In genomic region chr6:137873273-137873762, GRCh38 we compare ENCODE assay signal across 8 cellular contexts. TPM values are rescaled to one million over a fixed set of nuclear protein-coding genes. Genes with fewer than 3 reads are reported as not detected.
DNase-seq lines count a peak whose midpoint lies in the region; ATAC-seq and TF ChIP-seq lines count a peak whose summit lies in the region.

No MANE protein-coding gene starts in this region.

- TF ChIP-seq POLR2A in body of pancreas (IDR thresholded peaks at IDR 0.05) (peak in 1 of 3 donors; percentile 13), stomach (IDR thresholded peaks at IDR 0.05) (no peak)

- no peak for TF ChIP-seq EP300 in stomach (IDR thresholded peaks at IDR 0.05)

- H3K27me3 ChIP-seq in GM06990 (replicated peaks; ENCODE audit: control insufficient read depth, insufficient read depth, low read length), result no peaks in the 10 kb centered on the region
- no peaks in the 10 kb centered on the region for H3K27me3 ChIP-seq in body of pancreas
- H3K27me3 ChIP-seq in stomach, result no peaks in the 10 kb centered on the region

- DNase-seq in GM06990 (ENCODE audit: extremely low read depth, insufficient read length), result peak; percentile 79
- DNase-seq in RWPE1 (ENCODE audit: low spot score), result peak; percentile 80
- DNase-seq in body of pancreas, result peak; percentile 69 to 91 (median 82)
- DNase-seq in mucosa of descending colon, result peak; percentile 58 to 88 (median 69)
- peak; percentile 78 for DNase-seq in stomach
- no peak for DNase-seq in NCI-H1930 (lab: John Stamatoyannopoulos, UW)
- DNase-seq in GDM1 (lab: John Stamatoyannopoulos, UW), result no peak

- WGBS in body of pancreas, 2 donors, result 4 to 7% methylated on average over 7 of the region's 7 CpGs
- WGBS in stomach, 5 donors, result 7 to 15% (median 7%) methylated on average over 7 of the region's 7 CpGs

- H3K4me1 ChIP-seq in body of pancreas (peaks cover 58% of the 10 kb centered on the region), mucosa of descending colon (ENCODE audit: low read depth) (peaks cover 36% of the 10 kb centered on the region), stomach (peaks cover 37 to 84% (median 56%) of the 10 kb centered on the region in 4 donors)

- ATAC-seq in HG02588 (IDR thresholded peaks at IDR 0.05; ENCODE audit: unreplicated experiment) (peak; percentile 48), body of pancreas (peak; percentile 95), mucosa of descending colon (peak; percentile 91)

- H3K9me3 ChIP-seq in body of pancreas (no peaks in the 10 kb centered on the region), mucosa of descending colon (no peaks in the 10 kb centered on the region), stomach (no peaks in the 10 kb centered on the region)

- intact Hi-C loops in body of pancreas (cut with DNase I), result no loop called here
- intact Hi-C loops in mucosa of descending colon (cut with DNase I, micrococcal nuclease), result loop anchor here in 1 of 2 donors (5.0 kb wide), 1 partner anchor 166 kb away; no protein-coding TSS in a partner anchor
- intact Hi-C loops in stomach (cut with DNase I; ENCODE audit: low total_unique reads), result loop anchor here (5.0 kb wide), 1 partner anchor 161 kb away; no protein-coding TSS in a partner anchor

- POLR2A ChIA-PET in RWPE1 (lab: Yijun Ruan, JAX; ENCODE audit: low non-redundant PET), result no interaction called here

- TF ChIP-seq CTCF in GM06990 (IDR thresholded peaks at IDR 0.05; ENCODE audit: insufficient read depth, low read length, poor library complexity, severe bottlenecking), result no peak
- TF ChIP-seq CTCF in RWPE1 (conservative IDR thresholded peaks at IDR 0.05; ENCODE audit: low read depth), result no peak
- TF ChIP-seq CTCF in body of pancreas (IDR thresholded peaks at IDR 0.05), result no peak
- no peak for TF ChIP-seq CTCF in mucosa of descending colon (IDR thresholded peaks at IDR 0.05)
- no peak for TF ChIP-seq CTCF in stomach (IDR thresholded peaks at IDR 0.05)

- H3K36me3 ChIP-seq in GM06990 (ENCODE audit: control insufficient read depth, insufficient read depth, low read length) (peaks cover 30% of the 10 kb centered on the region), body of pancreas (replicated peaks in 1 of 2; ENCODE audit: insufficient read depth in 1 of 2, low read depth in 2 of 2) (peaks cover 12 to 18% of the 10 kb centered on the region in 2 donors), mucosa of descending colon (ENCODE audit: low read depth) (peaks cover 10% of the 10 kb centered on the region), stomach (peaks cover 30 to 57% (median 54%) of the 10 kb centered on the region in 4 donors)

- no peak overlapping the region for H3K27ac ChIP-seq in RWPE1
- peak overlapping the region in 3 of 4 donors; percentile 28 to 75 (median 31) for H3K27ac ChIP-seq in body of pancreas
- H3K27ac ChIP-seq in stomach, result peak overlapping the region in 4 of 5 donors; percentile 25 to 97 (median 94)

- H3K4me3 ChIP-seq in GM06990 (replicated peaks; ENCODE audit: low read depth, low read length) (peak overlapping the region; percentile 95), body of pancreas (no peak overlapping the region), mucosa of descending colon (no peak overlapping the region), stomach (peak overlapping the region; percentile 3 to 83 (median 40))

- CTCF ChIA-PET in RWPE1 (lab: Yijun Ruan, JAX), result interaction anchor here (0.6 kb wide), 1 partner anchor 74 kb away, joined by 3 read pairs; no protein-coding TSS in a partner anchor

RNA-seq across cellular contexts. Expression of gene TNFAIP3, which starts 6.3 kb away (rescaled TPM):
- 10 to 100 TPM in 1 of 2 donors, 1 to 10 TPM in 1; 9.6 to 12.5 TPM for total RNA-seq in body of pancreas
- 10 to 100 TPM; 49.3 to 65.2 (median 55.8) TPM for total RNA-seq in mucosa of descending colon
- total RNA-seq in stomach, result 10 to 100 TPM in 4 of 5 donors, 1 to 10 TPM in 1; 7.8 to 77.0 (median 34.1) TPM
- polyA plus RNA-seq in stomach, result 10 to 100 TPM in 2 of 3 donors, 1 to 10 TPM in 1; 9.5 to 13.6 (median 11.2) TPM

Comparison
In these comparisons a context has a peak if more than half of its experiments do, and no peak if none do; other contexts are left out.
1. DNase-seq: peak in GM06990 (single experiment), RWPE1 (single experiment), body of pancreas (4 of 4), mucosa of descending colon (3 of 3) and stomach (single experiment); none in NCI-H1930 (0 of 2) and GDM1 (single experiment).
2. H3K4me3 ChIP-seq: peak in GM06990 (single experiment) and stomach (4 of 4); none in body of pancreas (0 of 2) and mucosa of descending colon (single experiment).
3. Peak in every context shown above with its lines, with median percentiles within 50 percentile points of each other: ATAC-seq.